In the genomic region with DNA sequence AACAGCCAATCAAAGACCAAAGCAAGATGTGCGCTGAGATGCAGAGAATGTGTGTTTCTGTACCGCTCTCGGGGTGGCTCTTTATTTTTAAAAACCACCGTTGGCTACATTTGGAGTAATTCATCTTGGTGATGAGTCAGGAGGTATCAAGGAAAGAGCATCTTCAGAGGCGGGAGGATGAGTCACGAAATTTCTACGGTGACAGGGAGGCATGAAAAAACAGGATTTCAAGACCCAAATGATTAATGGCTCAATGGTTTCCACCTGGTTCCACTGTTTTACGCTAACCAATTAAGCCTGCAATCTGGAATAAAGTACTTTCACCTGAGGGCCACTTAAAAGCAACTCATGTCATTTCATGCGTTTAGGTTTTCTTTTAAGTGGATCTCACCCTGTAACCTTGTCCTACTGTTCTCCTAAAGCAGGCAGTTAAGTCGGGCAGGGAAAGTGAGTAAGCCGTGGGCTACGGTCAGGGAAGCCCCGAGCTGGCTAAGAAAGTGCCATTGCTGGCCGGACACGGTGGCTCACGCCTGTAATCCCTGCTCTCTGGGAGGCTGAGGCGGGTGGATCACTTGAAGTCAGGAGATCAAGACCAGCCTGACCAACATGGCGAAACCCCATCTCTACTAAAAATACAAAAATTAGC, we compare ENCODE assay signal across 1 cellular context.
TF ChIP-seq lines count a peak whose summit lies in the region.

No MANE protein-coding gene starts in this region.

TF ChIP-seq in HCT116, 20 proteins besides CTCF, POLR2A, EP300 and RAD21 (continued from another document):
- TF ChIP-seq, protein P1, sequence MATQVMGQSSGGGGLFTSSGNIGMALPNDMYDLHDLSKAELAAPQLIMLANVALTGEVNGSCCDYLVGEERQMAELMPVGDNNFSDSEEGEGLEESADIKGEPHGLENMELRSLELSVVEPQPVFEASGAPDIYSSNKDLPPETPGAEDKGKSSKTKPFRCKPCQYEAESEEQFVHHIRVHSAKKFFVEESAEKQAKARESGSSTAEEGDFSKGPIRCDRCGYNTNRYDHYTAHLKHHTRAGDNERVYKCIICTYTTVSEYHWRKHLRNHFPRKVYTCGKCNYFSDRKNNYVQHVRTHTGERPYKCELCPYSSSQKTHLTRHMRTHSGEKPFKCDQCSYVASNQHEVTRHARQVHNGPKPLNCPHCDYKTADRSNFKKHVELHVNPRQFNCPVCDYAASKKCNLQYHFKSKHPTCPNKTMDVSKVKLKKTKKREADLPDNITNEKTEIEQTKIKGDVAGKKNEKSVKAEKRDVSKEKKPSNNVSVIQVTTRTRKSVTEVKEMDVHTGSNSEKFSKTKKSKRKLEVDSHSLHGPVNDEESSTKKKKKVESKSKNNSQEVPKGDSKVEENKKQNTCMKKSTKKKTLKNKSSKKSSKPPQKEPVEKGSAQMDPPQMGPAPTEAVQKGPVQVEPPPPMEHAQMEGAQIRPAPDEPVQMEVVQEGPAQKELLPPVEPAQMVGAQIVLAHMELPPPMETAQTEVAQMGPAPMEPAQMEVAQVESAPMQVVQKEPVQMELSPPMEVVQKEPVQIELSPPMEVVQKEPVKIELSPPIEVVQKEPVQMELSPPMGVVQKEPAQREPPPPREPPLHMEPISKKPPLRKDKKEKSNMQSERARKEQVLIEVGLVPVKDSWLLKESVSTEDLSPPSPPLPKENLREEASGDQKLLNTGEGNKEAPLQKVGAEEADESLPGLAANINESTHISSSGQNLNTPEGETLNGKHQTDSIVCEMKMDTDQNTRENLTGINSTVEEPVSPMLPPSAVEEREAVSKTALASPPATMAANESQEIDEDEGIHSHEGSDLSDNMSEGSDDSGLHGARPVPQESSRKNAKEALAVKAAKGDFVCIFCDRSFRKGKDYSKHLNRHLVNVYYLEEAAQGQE (IDR thresholded peaks at IDR 0.05; ENCODE audit: low read depth), result no peak
- TF ChIP-seq, protein P2, sequence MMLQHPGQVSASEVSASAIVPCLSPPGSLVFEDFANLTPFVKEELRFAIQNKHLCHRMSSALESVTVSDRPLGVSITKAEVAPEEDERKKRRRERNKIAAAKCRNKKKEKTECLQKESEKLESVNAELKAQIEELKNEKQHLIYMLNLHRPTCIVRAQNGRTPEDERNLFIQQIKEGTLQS (IDR thresholded peaks at IDR 0.05), result no peak
- TF ChIP-seq SIN3A (IDR thresholded peaks at IDR 0.05; ENCODE audit: low read depth), result peak; percentile 71; the same call in 1 of the 2 replicates
- peak; percentile 96 for TF ChIP-seq FOSL1 (IDR thresholded peaks at IDR 0.05; ENCODE audit: low read depth)
- TF ChIP-seq, protein P3, sequence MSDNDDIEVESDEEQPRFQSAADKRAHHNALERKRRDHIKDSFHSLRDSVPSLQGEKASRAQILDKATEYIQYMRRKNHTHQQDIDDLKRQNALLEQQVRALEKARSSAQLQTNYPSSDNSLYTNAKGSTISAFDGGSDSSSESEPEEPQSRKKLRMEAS (IDR thresholded peaks at IDR 0.05), result 0 out of 2 replicates have a peak, but pooled peaks have one; percentile 39
- TF ChIP-seq SP1 (IDR thresholded peaks at IDR 0.05; ENCODE audit: low read depth), result peak; percentile 72
- TF ChIP-seq ZNF274 (IDR thresholded peaks at IDR 0.05; ENCODE audit: low read depth, low read length), result no peak
- TF ChIP-seq, protein P4, sequence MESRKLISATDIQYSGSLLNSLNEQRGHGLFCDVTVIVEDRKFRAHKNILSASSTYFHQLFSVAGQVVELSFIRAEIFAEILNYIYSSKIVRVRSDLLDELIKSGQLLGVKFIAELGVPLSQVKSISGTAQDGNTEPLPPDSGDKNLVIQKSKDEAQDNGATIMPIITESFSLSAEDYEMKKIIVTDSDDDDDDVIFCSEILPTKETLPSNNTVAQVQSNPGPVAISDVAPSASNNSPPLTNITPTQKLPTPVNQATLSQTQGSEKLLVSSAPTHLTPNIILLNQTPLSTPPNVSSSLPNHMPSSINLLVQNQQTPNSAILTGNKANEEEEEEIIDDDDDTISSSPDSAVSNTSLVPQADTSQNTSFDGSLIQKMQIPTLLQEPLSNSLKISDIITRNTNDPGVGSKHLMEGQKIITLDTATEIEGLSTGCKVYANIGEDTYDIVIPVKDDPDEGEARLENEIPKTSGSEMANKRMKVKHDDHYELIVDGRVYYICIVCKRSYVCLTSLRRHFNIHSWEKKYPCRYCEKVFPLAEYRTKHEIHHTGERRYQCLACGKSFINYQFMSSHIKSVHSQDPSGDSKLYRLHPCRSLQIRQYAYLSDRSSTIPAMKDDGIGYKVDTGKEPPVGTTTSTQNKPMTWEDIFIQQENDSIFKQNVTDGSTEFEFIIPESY (IDR thresholded peaks at IDR 0.05; ENCODE audit: extremely low read depth, insufficient replicate concordance, low read length), result peak; percentile 15
- no peak for TF ChIP-seq YY1 (IDR thresholded peaks at IDR 0.05; ENCODE audit: extremely low read depth, insufficient replicate concordance, low read depth, low read length)
- peak; percentile 76; the same call in 1 of the 2 replicates for TF ChIP-seq CBX3 (IDR thresholded peaks at IDR 0.05; ENCODE audit: low read depth)
- no peak; the same call in 1 of the 2 replicates for TF ChIP-seq CEBPB (IDR thresholded peaks at IDR 0.05; ENCODE audit: low read depth)
- peak; percentile 92 for TF ChIP-seq JUND (IDR thresholded peaks at IDR 0.05)
- no peak for TF ChIP-seq SRF (IDR thresholded peaks at IDR 0.05; ENCODE audit: low read depth)
- no peak for TF ChIP-seq EZH2phosphoT487 (IDR thresholded peaks at IDR 0.05; ENCODE audit: borderline replicate concordance)
TF ChIP-seq in HCT116: peak in this region for 8.
